In genomic region chr2:231662811-231663457, GRCh38 we compare ENCODE assay signal across 8 cellular contexts. TPM values are rescaled to one million over a fixed set of nuclear protein-coding genes. Genes with fewer than 3 reads are reported as not detected.
DNase-seq lines count a peak whose midpoint lies in the region; ATAC-seq, FAIRE-seq and TF ChIP-seq lines count a peak whose summit lies in the region.
"Had no signal": no experiment of that assay in that cellular context is flagged by ENCODE, and none has a peak within 500 bp of the region (broad histone marks: within the 10 kb centered on the region; RNA-seq: fewer than 3 reads in every experiment).

No MANE protein-coding gene starts in this region.

- DNase-seq in HFF-Myc (ENCODE audit: extremely low read depth, low read depth), result no peak
- no peak for DNase-seq in activated naive CD4-positive, alpha-beta T cell treated with anti-CD3 and anti-CD28 coated beads, Interleukin-2, amount 50 U/mL, for 72 hours (ENCODE audit: low spot score in 2 of 2)
- no peak for DNase-seq in keratinocyte (ENCODE audit: low read depth, low spot score)
- DNase-seq in germinal center (ENCODE audit: low spot score), result no peak
- DNase-seq in NCI-H1048 (lab: John Stamatoyannopoulos, UW), result no peak
- no peak for DNase-seq in BE2C

- H3K36me3 Mint-ChIP-seq in activated naive CD4-positive, alpha-beta T cell treated with anti-CD3 and anti-CD28 coated beads, Interleukin-2, amount 50 U/mL, for 72 hours, result peaks cover 0 to 19% of the 10 kb centered on the region in 2 donors

- H3K27ac ChIP-seq in keratinocyte (ENCODE audit: control insufficient read depth, insufficient read depth, low read length) (peak overlapping the region; percentile 60), stomach smooth muscle (ENCODE audit: low read length) (peak overlapping the region; percentile 92)
- H3K27ac ChIP-seq: SK-N-MC had no signal

- H3K9ac ChIP-seq in keratinocyte (ENCODE audit: control insufficient read depth, extremely low read depth, insufficient read depth, low read length) (peak overlapping the region; percentile 63), stomach smooth muscle (ENCODE audit: low read length in 2 of 2) (peak overlapping the region in 1 of 2 donors; percentile 23)

- no peaks in the 10 kb centered on the region for H3K79me2 ChIP-seq in keratinocyte (ENCODE audit: control insufficient read depth, insufficient read depth, low read length)

- H3K9me1 ChIP-seq in keratinocyte (ENCODE audit: control insufficient read depth, extremely low read depth, insufficient read depth, low read length), result no peaks in the 10 kb centered on the region

- no peak for ATAC-seq in activated naive CD4-positive, alpha-beta T cell treated with anti-CD3 and anti-CD28 coated beads, Interleukin-2, amount 50 U/mL, for 72 hours

- H3K27me3 ChIP-seq in keratinocyte (ENCODE audit: control insufficient read depth, extremely low read depth, insufficient read depth, low read length) (no peaks in the 10 kb centered on the region), stomach smooth muscle (ENCODE audit: control insufficient read depth in 1 of 2, insufficient read depth in 2 of 2, low read length in 2 of 2) (no peaks in the 10 kb centered on the region), BE2C (no peaks in the 10 kb centered on the region)

- dilution Hi-C loops in keratinocyte (cut with MboI; ENCODE audit: extremely low pct_ligation_motif_present, low sequenced_read_pairs), result no loop called here

- H4K20me1 ChIP-seq in keratinocyte (ENCODE audit: control insufficient read depth, extremely low read depth, insufficient read depth, low read length), result no peaks in the 10 kb centered on the region

- H3K4me1 ChIP-seq in keratinocyte (ENCODE audit: control insufficient read depth, extremely low read depth, insufficient read depth, low read length) (peaks cover 19% of the 10 kb centered on the region), stomach smooth muscle (ENCODE audit: control insufficient read depth, insufficient read depth, low read length) (peaks cover 34% of the 10 kb centered on the region), BE2C (peaks cover 11% of the 10 kb centered on the region)

- H3K36me3 ChIP-seq in keratinocyte (ENCODE audit: control insufficient read depth in 2 of 2, extremely low read depth in 1 of 2, insufficient read depth in 2 of 2, low read length in 2 of 2) (no peaks in the 10 kb centered on the region), stomach smooth muscle (ENCODE audit: control insufficient read depth in 2 of 2, insufficient read depth in 2 of 2, low read length in 2 of 2) (no peaks in the 10 kb centered on the region), BE2C (no peaks in the 10 kb centered on the region)

- peak overlapping the region; percentile 90 for H3K4me2 ChIP-seq in keratinocyte (ENCODE audit: control insufficient read depth, extremely low read depth, insufficient read depth, low read depth, low read length)

- peaks cover 0 to 10% of the 10 kb centered on the region in 2 donors for H3K9me3 Mint-ChIP-seq in activated naive CD4-positive, alpha-beta T cell treated with anti-CD3 and anti-CD28 coated beads, Interleukin-2, amount 50 U/mL, for 72 hours

- H3K9me3 ChIP-seq in keratinocyte (ENCODE audit: control insufficient read depth, low read depth, low read length), result no peaks in the 10 kb centered on the region
- no peaks in the 10 kb centered on the region for H3K9me3 ChIP-seq in stomach smooth muscle (ENCODE audit: control insufficient read depth in 2 of 2, low read length in 2 of 2)
- H3K9me3 ChIP-seq in BE2C, result no peaks in the 10 kb centered on the region

- H2AFZ ChIP-seq in keratinocyte (ENCODE audit: control insufficient read depth, low read length), result peak overlapping the region; percentile 98

- FAIRE-seq in keratinocyte (lab: Jason Lieb, UNC), result no peak

- TF ChIP-seq CTCF in HFF-Myc (IDR thresholded peaks at IDR 0.05; ENCODE audit: low read depth, low read length, missing control alignments) (no peak), keratinocyte (optimal IDR thresholded peaks at IDR 0.05 in 1 of 3, IDR thresholded peaks at IDR 0.05 in 1 of 3, conservative IDR thresholded peaks at IDR 0.05 in 1 of 3; ENCODE audit: extremely low read depth in 1 of 3, insufficient read depth in 2 of 3, low read length in 3 of 3) (no peak), BE2C (IDR thresholded peaks at IDR 0.05; ENCODE audit: low read depth, low read length) (no peak)

- H3K4me3 ChIP-seq in HFF-Myc (replicated peaks; ENCODE audit: low read depth, low read length) (0 out of 2 replicates have a peak overlapping the region, but pooled peaks have one; percentile 5), keratinocyte (ENCODE audit: control insufficient read depth in 2 of 3, extremely low read depth in 1 of 3, insufficient read depth in 2 of 3, low read depth in 1 of 3, low read length in 3 of 3) (peak overlapping the region in 2 of 3 experiments; percentile 40 to 66), stomach smooth muscle (ENCODE audit: low read length in 2 of 2) (peak overlapping the region; percentile 48 to 76), BE2C (ENCODE audit: low read depth, low read length) (no peak overlapping the region)
- H3K4me3 ChIP-seq: SK-N-MC had no signal

- H3K27ac Mint-ChIP-seq in activated naive CD4-positive, alpha-beta T cell treated with anti-CD3 and anti-CD28 coated beads, Interleukin-2, amount 50 U/mL, for 72 hours, result peak overlapping the region; percentile 73 to 83

RNA-seq across cellular contexts. Expression of gene PTMA, which starts 45.4 kb away (rescaled TPM):
- total RNA-seq in activated naive CD4-positive, alpha-beta T cell treated with anti-CD3 and anti-CD28 coated beads, Interleukin-2, amount 50 U/mL, for 72 hours, result 1,000 to 10,000 TPM; 1,703 to 2,175 TPM
- polyA plus RNA-seq in keratinocyte, result 200 to 691 TPM (median 598 TPM) in 3 replicates
- polyA plus RNA-seq in keratinocyte (2011; ENCODE audit: low read depth), result 225 TPM
- 365 and 669 TPM in 2 replicates for polyA plus RNA-seq in keratinocyte (2011; cell fraction: cytosol; rRNA removed)
- 172 and 224 TPM in 2 replicates for polyA plus RNA-seq in keratinocyte (2011; cell fraction: nucleus; rRNA removed)
- 295 and 1,005 TPM in 2 replicates for polyA plus RNA-seq in keratinocyte (2012; ENCODE audit: low replicate concordance)
- 30.7 to 59.6 TPM (median 58.6 TPM) in 3 replicates for polyA minus RNA-seq in keratinocyte
- polyA minus RNA-seq in keratinocyte (2011; cell fraction: cytosol; rRNA and poly(A)+ RNA removed), result 399 TPM
- 57.3 and 58.8 TPM in 2 replicates for polyA minus RNA-seq in keratinocyte (2011; cell fraction: nucleus; rRNA and poly(A)+ RNA removed)
- 1,938 TPM for polyA plus RNA-seq in BE2C (2012; ENCODE audit: insufficient read depth, insufficient read length, low read depth)
